In genomic region chr1:145782166-145783099, GRCh38 we compare ENCODE assay signal across 11 cellular contexts. TPM values are rescaled to one million over a fixed set of nuclear protein-coding genes. Genes with fewer than 3 reads are reported as not detected.
A peak's percentile ranks its signal among the peaks of the same experiment; 100 is the strongest.
DNase-seq lines count a peak whose midpoint lies in the region; ATAC-seq and TF ChIP-seq lines count a peak whose summit lies in the region.
"Had no signal": no experiment of that assay in that cellular context is flagged by ENCODE, and none has a peak within 500 bp of the region (broad histone marks: within the 10 kb centered on the region; RNA-seq: fewer than 3 reads in every experiment).

No MANE protein-coding gene starts in this region.

- H3K36me3 Mint-ChIP-seq in activated naive CD4-positive, alpha-beta T cell treated with anti-CD3 and anti-CD28 coated beads, Interleukin-2, amount 50 U/mL, for 72 hours, result no peaks in the 10 kb centered on the region
- peaks cover 26% of the 10 kb centered on the region for H3K36me3 Mint-ChIP-seq in activated naive CD4-positive, alpha-beta T cell treated with anti-CD3 and anti-CD28 coated beads, Interleukin-2, amount 10 ng/mL, durations not matched to agents 7 days and 5 days
- H3K36me3 Mint-ChIP-seq in activated CD4-positive, alpha-beta memory T cell treated with anti-CD3 and anti-CD28 coated beads, Interleukin-2, amount 10 ng/mL, durations not matched to agents 7 days and 5 days (ENCODE audit: low read depth), result peaks cover 42% of the 10 kb centered on the region

- peaks cover 15% of the 10 kb centered on the region for H3K4me1 ChIP-seq in vagina

- H3K4me3 Mint-ChIP-seq in activated naive CD4-positive, alpha-beta T cell treated with anti-CD3 and anti-CD28 coated beads, Interleukin-2, amount 10 ng/mL, durations not matched to agents 7 days and 5 days, result no peak overlapping the region
- H3K4me3 Mint-ChIP-seq in activated CD4-positive, alpha-beta memory T cell treated with anti-CD3 and anti-CD28 coated beads, Interleukin-2, amount 10 ng/mL, durations not matched to agents 7 days and 5 days, result no peak overlapping the region
- H3K4me3 Mint-ChIP-seq: CD4-positive, alpha-beta T cell had no signal

- H3K27me3 ChIP-seq in brain microvascular endothelial cell (replicated peaks) (no peaks in the 10 kb centered on the region), vagina (no peaks in the 10 kb centered on the region)
- H3K27me3 ChIP-seq: MG63 had no signal

- no peak for TF ChIP-seq POLR2A in vagina (IDR thresholded peaks at IDR 0.05)

- TF ChIP-seq CTCF in brain microvascular endothelial cell (IDR thresholded peaks at IDR 0.05; ENCODE audit: low read depth, low read length, missing control alignments) (no peak), vagina (IDR thresholded peaks at IDR 0.05) (no peak), GM10248 (IDR thresholded peaks at IDR 0.05; ENCODE audit: control extremely low read depth, extremely low read depth, low read depth, missing control alignments) (no peak)

- CTCF ChIA-PET in activated naive CD4-positive, alpha-beta T cell treated with anti-CD3 and anti-CD28 coated beads, Interleukin-2, amount 10 ng/mL, durations not matched to agents 7 days and 5 days (lab: Charles Lee), result interaction anchor here (1.1 kb wide), 1 partner anchor 61 kb away, joined by 4 read pairs; no protein-coding TSS in a partner anchor
- CTCF ChIA-PET in activated CD4-positive, alpha-beta memory T cell treated with anti-CD3 and anti-CD28 coated beads, Interleukin-2, amount 10 ng/mL, durations not matched to agents 7 days and 5 days (lab: Charles Lee), result interaction anchor here (0.6 kb wide), 1 partner anchor 104 kb away, joined by 3 read pairs; no protein-coding TSS in a partner anchor
- CTCF ChIA-PET in GM10248 (lab: Yijun Ruan, JAX), result interaction anchor here (1.3 to 2.1 kb wide), 3 partner anchors 9 to 25 kb away, joined by 3 to 5 read pairs (median 4); no protein-coding TSS in a partner anchor

- in situ Hi-C loops in brain microvascular endothelial cell (cut with HindIII; ENCODE audit: low pct_ligation_motif_present, low sequenced_read_pairs), result no loop called here

- intact Hi-C loops in vagina (cut with DNase I), result no loop called here

- no peaks in the 10 kb centered on the region for H3K9me3 ChIP-seq in vagina
- H3K9me3 ChIP-seq: MG63 had no signal

- H3K4me3 ChIP-seq in brain microvascular endothelial cell (ENCODE audit: low read depth, low read length) (no peak overlapping the region), vagina (no peak overlapping the region)
- H3K4me3 ChIP-seq: MG63 had no signal

- H3K4me1 Mint-ChIP-seq in activated naive CD4-positive, alpha-beta T cell treated with anti-CD3 and anti-CD28 coated beads, Interleukin-2, amount 10 ng/mL, durations not matched to agents 7 days and 5 days, result peaks cover 29% of the 10 kb centered on the region
- peaks cover 30% of the 10 kb centered on the region for H3K4me1 Mint-ChIP-seq in activated CD4-positive, alpha-beta memory T cell treated with anti-CD3 and anti-CD28 coated beads, Interleukin-2, amount 10 ng/mL, durations not matched to agents 7 days and 5 days

- POLR2A ChIA-PET in activated CD4-positive, alpha-beta memory T cell treated with anti-CD3 and anti-CD28 coated beads, Interleukin-2, amount 10 ng/mL, durations not matched to agents 7 days and 5 days (lab: Charles Lee), result interaction anchor here (0.6 kb wide), 1 partner anchor 42 kb away, joined by 3 read pairs; no protein-coding TSS in a partner anchor
- POLR2A ChIA-PET in GM10248 (lab: Yijun Ruan, JAX), result no interaction called here

- peak overlapping the region; percentile 10 for H3K27ac ChIP-seq in brain microvascular endothelial cell
- H3K27ac ChIP-seq in vagina, result peak overlapping the region; percentile 53

- H3K36me3 ChIP-seq in brain microvascular endothelial cell (replicated peaks), result no peaks in the 10 kb centered on the region
- H3K36me3 ChIP-seq in vagina, result no peaks in the 10 kb centered on the region

- no peaks in the 10 kb centered on the region for H3K9me3 Mint-ChIP-seq in activated naive CD4-positive, alpha-beta T cell treated with anti-CD3 and anti-CD28 coated beads, Interleukin-2, amount 50 U/mL, for 72 hours
- H3K9me3 Mint-ChIP-seq in activated naive CD4-positive, alpha-beta T cell treated with anti-CD3 and anti-CD28 coated beads, Interleukin-2, amount 10 ng/mL, durations not matched to agents 7 days and 5 days, result no peaks in the 10 kb centered on the region
- no peaks in the 10 kb centered on the region for H3K9me3 Mint-ChIP-seq in activated CD4-positive, alpha-beta memory T cell treated with anti-CD3 and anti-CD28 coated beads, Interleukin-2, amount 10 ng/mL, durations not matched to agents 7 days and 5 days
- H3K9me3 Mint-ChIP-seq: CD4-positive, alpha-beta T cell had no signal

- peak overlapping the region in 1 of 2 donors; percentile 35 for H3K27ac Mint-ChIP-seq in activated naive CD4-positive, alpha-beta T cell treated with anti-CD3 and anti-CD28 coated beads, Interleukin-2, amount 50 U/mL, for 72 hours
- no peak overlapping the region for H3K27ac Mint-ChIP-seq in activated naive CD4-positive, alpha-beta T cell treated with anti-CD3 and anti-CD28 coated beads, Interleukin-2, amount 10 ng/mL, durations not matched to agents 7 days and 5 days
- no peak overlapping the region for H3K27ac Mint-ChIP-seq in activated CD4-positive, alpha-beta memory T cell treated with anti-CD3 and anti-CD28 coated beads, Interleukin-2, amount 10 ng/mL, durations not matched to agents 7 days and 5 days
- H3K27ac Mint-ChIP-seq: CD4-positive, alpha-beta T cell had no signal

- DNase-seq in activated naive CD4-positive, alpha-beta T cell treated with anti-CD3 and anti-CD28 coated beads, Interleukin-2, amount 50 U/mL, for 72 hours (ENCODE audit: low spot score in 2 of 2), result no peak
- no peak for DNase-seq in activated naive CD4-positive, alpha-beta T cell treated with anti-CD3 and anti-CD28 coated beads, Interleukin-2, amount 10 ng/mL, durations not matched to agents 7 days and 5 days
- peak; percentile 58 for DNase-seq in brain microvascular endothelial cell
- peak; percentile 98 for DNase-seq in kidney tubule cell (ENCODE audit: low spot score)
- no peak for DNase-seq in vagina (ENCODE audit: extremely low spot score in 2 of 2)
- no peak for DNase-seq in activated CD4-positive, alpha-beta memory T cell treated with anti-CD3 and anti-CD28 coated beads, Interleukin-2, amount 10 ng/mL, durations not matched to agents 7 days and 5 days
- DNase-seq in GM10248 (ENCODE audit: extremely low spot score), result no peak
- DNase-seq: CD4-positive, alpha-beta T cell; foreskin melanocyte; MG63 had no signal

- peak; percentile 41 to 70 for ATAC-seq in activated naive CD4-positive, alpha-beta T cell treated with anti-CD3 and anti-CD28 coated beads, Interleukin-2, amount 50 U/mL, for 72 hours
- no peak for ATAC-seq in HG02623 (IDR thresholded peaks at IDR 0.05; ENCODE audit: unreplicated experiment)

- no peaks in the 10 kb centered on the region for H3K27me3 Mint-ChIP-seq in activated naive CD4-positive, alpha-beta T cell treated with anti-CD3 and anti-CD28 coated beads, Interleukin-2, amount 10 ng/mL, durations not matched to agents 7 days and 5 days
- H3K27me3 Mint-ChIP-seq in activated CD4-positive, alpha-beta memory T cell treated with anti-CD3 and anti-CD28 coated beads, Interleukin-2, amount 10 ng/mL, durations not matched to agents 7 days and 5 days, result no peaks in the 10 kb centered on the region
- H3K27me3 Mint-ChIP-seq: CD4-positive, alpha-beta T cell had no signal

RNA-seq across cellular contexts. Expression of gene RNF115, which starts 41.5 kb away (rescaled TPM):
- total RNA-seq in activated naive CD4-positive, alpha-beta T cell treated with anti-CD3 and anti-CD28 coated beads, Interleukin-2, amount 50 U/mL, for 72 hours, result 10 to 100 TPM; 10.7 to 12.6 TPM
- total RNA-seq in vagina, result 16.2 TPM
- total RNA-seq in activated CD4-positive, alpha-beta memory T cell treated with anti-CD3 and anti-CD28 coated beads, Interleukin-2, amount 10 ng/mL, durations not matched to agents 7 days and 5 days, result 10 to 100 TPM; 12.9 to 13.1 TPM

RNA-seq across cellular contexts. Expression of gene POLR3C, which starts 41.6 kb away (rescaled TPM):
- total RNA-seq in activated naive CD4-positive, alpha-beta T cell treated with anti-CD3 and anti-CD28 coated beads, Interleukin-2, amount 50 U/mL, for 72 hours, result 10 to 100 TPM; 15.1 to 26.2 TPM
- total RNA-seq in vagina, result 34.6 TPM
- 10 to 100 TPM; 29.7 to 32.1 TPM for total RNA-seq in activated CD4-positive, alpha-beta memory T cell treated with anti-CD3 and anti-CD28 coated beads, Interleukin-2, amount 10 ng/mL, durations not matched to agents 7 days and 5 days

Comparison
In these comparisons a context has a peak if more than half of its experiments do, and no peak if none do; other contexts are left out.
1. DNase-seq: peak in brain microvascular endothelial cell (single experiment) and kidney tubule cell (single experiment); none in activated naive CD4-positive, alpha-beta T cell treated with anti-CD3 and anti-CD28 coated beads, Interleukin-2, amount 50 U/mL, for 72 hours (0 of 2), activated naive CD4-positive, alpha-beta T cell treated with anti-CD3 and anti-CD28 coated beads, Interleukin-2, amount 10 ng/mL, durations not matched to agents 7 days and 5 days (single experiment), vagina (0 of 2), activated CD4-positive, alpha-beta memory T cell treated with anti-CD3 and anti-CD28 coated beads, Interleukin-2, amount 10 ng/mL, durations not matched to agents 7 days and 5 days (single experiment) and GM10248 (single experiment).